22 cellular contexts compared by ENCODE assay signal in the genomic region with DNA sequence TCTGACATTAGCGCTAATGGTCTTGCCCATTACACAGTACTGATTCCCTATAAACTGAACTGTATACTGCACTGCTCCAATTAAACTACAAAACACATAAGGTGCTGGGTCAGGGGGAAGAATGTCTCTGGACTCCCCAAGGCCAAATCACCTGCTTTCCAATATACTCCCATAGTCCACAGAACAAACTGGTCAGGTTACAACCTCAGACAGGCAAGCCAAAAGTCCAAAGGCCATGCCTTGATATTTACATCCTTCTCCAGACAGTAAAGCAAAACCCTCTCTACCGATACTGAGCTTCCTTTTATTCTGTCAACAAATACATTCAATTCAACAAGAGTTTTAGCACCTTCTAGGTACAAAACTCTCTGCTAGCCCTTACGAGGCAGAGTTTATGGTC. TPM values are rescaled to one million over a fixed set of nuclear protein-coding genes. Genes with fewer than 3 reads are reported as not detected.
"Had no signal": no experiment of that assay in that cellular context is flagged by ENCODE, and none has a peak within 500 bp of the region (broad histone marks: within the 10 kb centered on the region; RNA-seq: fewer than 3 reads in every experiment).

No MANE protein-coding gene starts in this region.

- H3K9me3 Mint-ChIP-seq: activated CD8-positive, alpha-beta T cell treated with anti-CD3 and anti-CD28 coated beads for 36 hours; activated naive CD4-positive, alpha-beta T cell treated with anti-CD3 and anti-CD28 coated beads, Interleukin-2, amount 50 U/mL, for 72 hours; immature natural killer cell; mesothelial cell of epicardium; T-helper 1 cell treated with Interleukin-12 subunit alpha and Interleukin-12 subunit beta and Interleukin-4 antibody, amounts not matched to agents 30 μg/mL and 1 μg/mL, for 36 hours; WTC11 had no signal

- H3K4me1 Mint-ChIP-seq: mesothelial cell of epicardium had no signal

- H3K4me1 ChIP-seq: foreskin keratinocyte, parathyroid adenoma, upper lobe of left lung had no signal

- H3K4me3 Mint-ChIP-seq: activated CD8-positive, alpha-beta T cell treated with anti-CD3 and anti-CD28 coated beads for 36 hours; immature natural killer cell; mesothelial cell of epicardium; naive thymus-derived CD4-positive, alpha-beta T cell; T-helper 1 cell treated with Interleukin-12 subunit alpha and Interleukin-12 subunit beta and Interleukin-4 antibody, amounts not matched to agents 30 μg/mL and 1 μg/mL, for 36 hours; WTC11 had no signal

- H3K27me3 Mint-ChIP-seq: activated CD8-positive, alpha-beta T cell treated with anti-CD3 and anti-CD28 coated beads for 36 hours had no signal

- H3K36me3 ChIP-seq: upper lobe of left lung had no signal

- H3K9me3 ChIP-seq: upper lobe of left lung had no signal

- DNase-seq: activated CD4-positive, alpha-beta T cell treated with anti-CD3 and anti-CD28 coated beads for 4 hours; activated CD8-positive, alpha-beta T cell treated with anti-CD3 and anti-CD28 coated beads for 36 hours; activated gamma-delta T cell; activated T-cell treated with anti-CD3 and anti-CD28 coated beads, Interleukin-2, amount 50 U/mL, for 48 hours; amniotic stem cell; central memory CD4-positive, alpha-beta T cell; cortex of kidney; effector CD8-positive, alpha-beta T cell; foreskin keratinocyte; immature natural killer cell; naive thymus-derived CD4-positive, alpha-beta T cell; stimulated activated CD4-positive, alpha-beta T cell treated with anti-CD3 and anti-CD28 coated beads, Interleukin-15, amount 100 ng/mL, for 24 hours; stimulated activated CD4-positive, alpha-beta T cell treated with anti-CD3 and anti-CD28 coated beads, Interleukin-4, amount 100 ng/mL, for 24 hours; stimulated activated naive CD4-positive, alpha-beta T cell treated with Interleukin-2 at 50 U/mL for 16 hours; upper lobe of left lung had no signal

- H3K36me3 Mint-ChIP-seq: activated naive CD4-positive, alpha-beta T cell treated with anti-CD3 and anti-CD28 coated beads, Interleukin-2, amount 50 U/mL, for 72 hours; immature natural killer cell; mesothelial cell of epicardium; naive thymus-derived CD4-positive, alpha-beta T cell; WTC11 had no signal

- ATAC-seq: activated CD8-positive, alpha-beta T cell treated with anti-CD3 and anti-CD28 coated beads for 36 hours; activated naive CD4-positive, alpha-beta T cell treated with anti-CD3 and anti-CD28 coated beads, Interleukin-2, amount 50 U/mL, for 72 hours; foreskin keratinocyte; naive thymus-derived CD4-positive, alpha-beta T cell; WTC11 had no signal

- H3K27me3 ChIP-seq: foreskin keratinocyte, upper lobe of left lung had no signal

- H3K27ac ChIP-seq: foreskin keratinocyte, parathyroid adenoma, upper lobe of left lung had no signal

- H3K4me3 ChIP-seq: lung, upper lobe of left lung had no signal

- H3K27ac Mint-ChIP-seq: activated CD8-positive, alpha-beta T cell treated with anti-CD3 and anti-CD28 coated beads for 36 hours; activated naive CD4-positive, alpha-beta T cell treated with anti-CD3 and anti-CD28 coated beads, Interleukin-2, amount 50 U/mL, for 72 hours; immature natural killer cell; mesothelial cell of epicardium; T-helper 1 cell treated with Interleukin-12 subunit alpha and Interleukin-12 subunit beta and Interleukin-4 antibody, amounts not matched to agents 30 μg/mL and 1 μg/mL, for 36 hours; WTC11 had no signal

RNA-seq across cellular contexts. Expression of a gene that starts 8.9 kb away (rescaled TPM):
- total RNA-seq: foreskin keratinocyte, skeletal muscle tissue had no signal
- polyA plus RNA-seq: foreskin keratinocyte, immature natural killer cell had no signal
